Comparison of ENCODE assay signal across 8 cellular contexts in genomic region chr4:101346562-101347266, GRCh38. TPM values are rescaled to one million over a fixed set of nuclear protein-coding genes. Genes with fewer than 3 reads are reported as not detected.
DNase-seq lines count a peak whose midpoint lies in the region; ATAC-seq, FAIRE-seq and TF ChIP-seq lines count a peak whose summit lies in the region.

No MANE protein-coding gene starts in this region.

- peak; percentile 37 for DNase-seq in GM12892 (ENCODE audit: insufficient read length)
- DNase-seq in HFF-Myc (ENCODE audit: extremely low read depth, low read depth), result no peak
- DNase-seq in NB4 (ENCODE audit: low read depth), result no peak
- DNase-seq in activated CD4-positive, alpha-beta T cell treated with anti-CD3 and anti-CD28 coated beads for 1 hour, result peak; percentile 49
- DNase-seq in dedifferentiated amniotic fluid mesenchymal stem cell (ENCODE audit: extremely low spot score), result peak; percentile 50
- DNase-seq in right lobe of liver, result peak; percentile 74 to 80 (median 76)
- peak; percentile 52 to 61 for DNase-seq in stimulated activated CD4-positive, alpha-beta T cell treated with anti-CD3 and anti-CD28 coated beads, Interleukin-4, amount 100 ng/mL, for 4 hours
- DNase-seq in globus pallidus (ENCODE audit: low spot score), result no peak

- TF ChIP-seq CTCF in HFF-Myc (IDR thresholded peaks at IDR 0.05; ENCODE audit: low read depth, low read length, missing control alignments) (no peak), NB4 (IDR thresholded peaks at IDR 0.05; ENCODE audit: low read depth, low read length) (no peak), right lobe of liver (IDR thresholded peaks at IDR 0.05) (no peak)

- H3K9me3 ChIP-seq in right lobe of liver, result no peaks in the 10 kb centered on the region

- H3K27ac ChIP-seq in right lobe of liver, result peak overlapping the region; percentile 81 to 89 (median 82)

- ATAC-seq in right lobe of liver, result peak; percentile 24 to 48 (median 45)

- FAIRE-seq in GM12892 (lab: Jason Lieb, UNC), result peak; percentile 14

- H3K4me3 ChIP-seq in HFF-Myc (replicated peaks; ENCODE audit: low read depth, low read length) (peak overlapping the region; percentile 80), NB4 (ENCODE audit: low read depth, low read length) (peak overlapping the region; percentile 68), right lobe of liver (peak overlapping the region; percentile 70 to 87 (median 86))

- H3K36me3 ChIP-seq in right lobe of liver, result no peaks in the 10 kb centered on the region

- 0% methylated on average over 18 of the region's 80 CpGs for WGBS in right lobe of liver (ENCODE audit: insufficient coverage, low coverage, low lambda C conversion rate, missing lambda C conversion rate)

- TF ChIP-seq POLR2A in GM12892 (IDR thresholded peaks at IDR 0.05; ENCODE audit: low read depth, low read length), result no peak
- peak; percentile 48 for TF ChIP-seq POLR2A in NB4 (IDR thresholded peaks at IDR 0.05; ENCODE audit: extremely low read depth, insufficient read length)
- TF ChIP-seq POLR2A in right lobe of liver (IDR thresholded peaks at IDR 0.05), result no peak

- no peaks in the 10 kb centered on the region for H3K27me3 ChIP-seq in right lobe of liver

- intact Hi-C loops in right lobe of liver (cut with DNase I), result no loop called here

- no peaks in the 10 kb centered on the region for H3K4me1 ChIP-seq in right lobe of liver

RNA-seq across cellular contexts. Expression of gene PPP3CA, which starts 0.6 kb away (rescaled TPM):
- 3.3 TPM for polyA plus RNA-seq in GM12892 (2012; ENCODE audit: missing spikeins)
- 10 to 100 TPM; 12.1 to 14.5 (median 13.1) TPM for total RNA-seq in right lobe of liver

Comparison
In these comparisons a context has a peak if more than half of its experiments do, and no peak if none do; other contexts are left out.
1. DNase-seq: peak in GM12892 (single experiment), activated CD4-positive, alpha-beta T cell treated with anti-CD3 and anti-CD28 coated beads for 1 hour (single experiment), dedifferentiated amniotic fluid mesenchymal stem cell (single experiment), right lobe of liver (3 of 3) and stimulated activated CD4-positive, alpha-beta T cell treated with anti-CD3 and anti-CD28 coated beads, Interleukin-4, amount 100 ng/mL, for 4 hours (2 of 2); none in HFF-Myc (single experiment), NB4 (single experiment) and globus pallidus (single experiment).
2. Peak in every context shown above with its lines, with median percentiles within 50 percentile points of each other: H3K4me3 ChIP-seq.